9 cellular contexts compared by ENCODE assay signal in the genomic region with DNA sequence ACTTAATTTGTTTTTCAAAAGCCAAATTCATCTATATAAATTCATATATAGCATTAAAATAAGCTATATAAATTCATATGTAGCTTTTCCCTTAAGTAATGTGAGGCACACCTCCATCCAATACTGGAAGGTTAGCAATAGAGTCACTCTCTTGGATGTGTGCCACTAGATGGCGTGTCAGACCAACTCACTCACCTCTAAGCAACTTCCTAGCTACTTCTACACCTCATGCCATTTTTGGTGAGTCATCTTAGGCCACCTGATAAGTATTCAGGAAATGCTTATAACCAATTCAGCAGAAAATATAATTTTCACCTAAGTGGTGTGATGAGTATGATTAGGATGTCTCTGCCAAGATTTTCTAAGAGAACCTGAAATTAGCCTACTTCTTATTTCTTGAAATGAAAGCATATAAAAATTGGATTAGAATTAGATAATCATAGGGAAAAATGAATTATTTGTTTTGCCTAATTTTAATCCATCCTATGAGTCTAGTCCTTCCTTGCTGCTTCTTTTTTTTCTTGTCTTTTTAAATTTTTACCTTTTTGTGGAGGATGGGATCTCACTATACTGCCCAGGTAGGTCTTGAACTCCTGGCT. TPM values are rescaled to one million over a fixed set of nuclear protein-coding genes. Genes with fewer than 3 reads are reported as not detected.
A peak's percentile ranks its signal among the peaks of the same experiment; 100 is the strongest.
DNase-seq lines count a peak whose midpoint lies in the region; ATAC-seq and TF ChIP-seq lines count a peak whose summit lies in the region.
"Had no signal": no experiment of that assay in that cellular context is flagged by ENCODE, and none has a peak within 500 bp of the region (broad histone marks: within the 10 kb centered on the region; RNA-seq: fewer than 3 reads in every experiment).

No MANE protein-coding gene starts in this region.

- H3K9me3 ChIP-seq in ascending aorta: no peaks in the 10 kb centered on the region

- no peak overlapping the region for H3K27ac ChIP-seq in ascending aorta

- intact Hi-C loops in Right ventricle myocardium inferior (cut with DNase I) (loop anchor here (1.0 to 5.0 kb wide), 2 partner anchors 67 to 147 kb away; partner anchors contain the start of gene ILDR2), cardiac septum (cut with DNase I) (loop anchor here (1.0 kb wide), 1 partner anchor 147 kb away; no protein-coding TSS in a partner anchor), ascending aorta (cut with DNase I) (loop anchor here (2.0 kb wide), 1 partner anchor 148 kb away; no protein-coding TSS in a partner anchor)

- DNase-seq in Right ventricle myocardium inferior (ENCODE audit: missing footprints) (no peak), cardiac septum (ENCODE audit: low spot score) (no peak), NCI-H187 (lab: John Stamatoyannopoulos, UW) (peak; percentile 85 to 87), T-helper 2 cell (peak in 4 of 5 experiments; percentile 59 to 94 (median 61)), ascending aorta (ENCODE audit: low spot score in 2 of 2) (peak in 1 of 2 donors; percentile 70), hippocampal formation (lab: John Stamatoyannopoulos, UW) (peak; percentile 47 to 74)
- peak; percentile 51 to 59 for DNase-seq in stimulated activated CD4-positive, alpha-beta T cell treated with anti-CD3 and anti-CD28 coated beads, Interleukin-12 subunit alpha, Interleukin-12 subunit beta, amount 100 ng/mL, for 24 hours (ENCODE audit: low read depth in 2 of 2)

- ATAC-seq in Right ventricle myocardium inferior (peak; percentile 84), HG02973 (IDR thresholded peaks at IDR 0.05; ENCODE audit: unreplicated experiment) (peak; percentile 95)

- H3K4me3 ChIP-seq in ascending aorta: no peak overlapping the region
- H3K4me3 ChIP-seq: BLaER1 treated with 17β-estradiol and CSF1 and Interleukin-3, amounts not matched to agents 10 nM and 100 nM had no signal

- no peaks in the 10 kb centered on the region for H3K4me1 ChIP-seq in ascending aorta

- H3K27me3 ChIP-seq in ascending aorta: no peaks in the 10 kb centered on the region
- H3K27me3 ChIP-seq: BLaER1 treated with 17β-estradiol and CSF1 and Interleukin-3, amounts not matched to agents 10 nM and 100 nM had no signal

- H3K36me3 ChIP-seq in ascending aorta: no peaks in the 10 kb centered on the region
- H3K36me3 ChIP-seq: BLaER1 treated with 17β-estradiol and CSF1 and Interleukin-3, amounts not matched to agents 10 nM and 100 nM had no signal

- peak in 2 of 3 experiments; percentile 27 to 45 for TF ChIP-seq CTCF in ascending aorta (IDR thresholded peaks at IDR 0.05)

RNA-seq across cellular contexts. Expression of gene TADA1, which starts 34.4 kb away (rescaled TPM):
- total RNA-seq in Right ventricle myocardium inferior (9.4 TPM), cardiac septum (11.0 TPM), ascending aorta (12.8 TPM)

Comparison
In these comparisons a context has a peak if more than half of its experiments do, and no peak if none do; other contexts are left out.
1. DNase-seq: peak in NCI-H187 (2 of 2), T-helper 2 cell (4 of 5), hippocampal formation (2 of 2) and stimulated activated CD4-positive, alpha-beta T cell treated with anti-CD3 and anti-CD28 coated beads, Interleukin-12 subunit alpha, Interleukin-12 subunit beta, amount 100 ng/mL, for 24 hours (2 of 2); none in Right ventricle myocardium inferior (single experiment) and cardiac septum (single experiment).